In genomic region chr1:65991694-65992093, GRCh38 we compare ENCODE assay signal across 17 cellular contexts.
A peak's percentile ranks its signal among the peaks of the same experiment; 100 is the strongest.
DNase-seq lines count a peak whose midpoint lies in the region; ATAC-seq, FAIRE-seq and TF ChIP-seq lines count a peak whose summit lies in the region.
"Had no signal": no experiment of that assay in that cellular context is flagged by ENCODE, and none has a peak within 500 bp of the region (broad histone marks: within the 10 kb centered on the region; RNA-seq: fewer than 3 reads in every experiment).

No MANE protein-coding gene starts in this region.

- no peaks in the 10 kb centered on the region for H3K36me3 Mint-ChIP-seq in neural crest cell (ENCODE audit: low read depth)
- H3K36me3 Mint-ChIP-seq in mesothelial cell of epicardium, result no peaks in the 10 kb centered on the region

- TF ChIP-seq EP300 in A549 (IDR thresholded peaks at IDR 0.05) (no peak), SK-N-SH (IDR thresholded peaks at IDR 0.05; ENCODE audit: borderline replicate concordance in 1 of 2, low read depth in 1 of 2, low read length in 1 of 2) (no peak)

- H3K27ac ChIP-seq in A549, result peak overlapping the region; percentile 25 to 89; a peak in 4 of 6 replicates
- peak overlapping the region in 1 of 2 experiments; percentile 91; a peak in 2 of 4 replicates for H3K27ac ChIP-seq in SK-N-SH (ENCODE audit: low read depth in 2 of 2, low read length in 1 of 2)
- no peak overlapping the region for H3K27ac ChIP-seq in pancreas
- H3K27ac ChIP-seq: KMS-11 had no signal

- peak overlapping the region; percentile 54 for H3K27ac Mint-ChIP-seq in neural crest cell (ENCODE audit: unreplicated experiment)
- H3K27ac Mint-ChIP-seq in mesothelial cell of epicardium, result no peak overlapping the region

- DNase-seq in A549 (ENCODE audit: low read depth in 1 of 2, low spot score in 1 of 2) (no peak), SK-N-SH (no peak), globus pallidus (ENCODE audit: low spot score) (peak; percentile 71), neural crest cell (ENCODE audit: low read depth, low spot score) (no peak), mesothelial cell of epicardium (ENCODE audit: low spot score in 2 of 2, unreplicated experiment in 2 of 2) (no peak), pancreas (no peak)
- DNase-seq in activated naive CD4-positive, alpha-beta T cell treated with Interleukin-2 at 50 U/mL for 16 hours, result no peak
- DNase-seq: COR-L47; EL; H9; NCI-H1092 treated with DMSO at 0.1 percent for 48 hours; NCI-H1694; NCI-H2171; NCI-H69; NK-92 treated with Interleukin-12 subunit alpha and Interleukin-12 subunit beta, amount 100 ng/mL, for 24 hours had no signal

- H3K9me3 ChIP-seq in A549 (no peaks in the 10 kb centered on the region), SK-N-SH (no peaks in the 10 kb centered on the region), pancreas (no peaks in the 10 kb centered on the region)

- TF ChIP-seq CTCF in A549 (IDR thresholded peaks at IDR 0.05), result no peak
- no peak for TF ChIP-seq CTCF in SK-N-SH (IDR thresholded peaks at IDR 0.05)
- no peak for TF ChIP-seq CTCF in neural crest cell (conservative IDR thresholded peaks at IDR 0.05)
- no peak for TF ChIP-seq CTCF in mesothelial cell of epicardium (IDR thresholded peaks at IDR 0.05; ENCODE audit: unreplicated experiment)
- no peak for TF ChIP-seq CTCF in pancreas (IDR thresholded peaks at IDR 0.05)

- H3K4me3 ChIP-seq in A549 (peak overlapping the region; percentile 72; the same call in 1 of the 3 replicates), SK-N-SH (ENCODE audit: low read depth in 2 of 2, low read length in 1 of 2) (no peak overlapping the region), pancreas (no peak overlapping the region)

- FAIRE-seq in A549 (lab: Jason Lieb, UNC) (no peak), pancreas (lab: Jason Lieb, UNC) (no peak)

- H3K9ac ChIP-seq in SK-N-SH, result no peak overlapping the region
- H3K9ac ChIP-seq: KMS-11 had no signal

- H3K27me3 ChIP-seq in SK-N-SH (ENCODE audit: insufficient read depth), result no peaks in the 10 kb centered on the region
- H3K27me3 ChIP-seq in pancreas, result no peaks in the 10 kb centered on the region

- H3K4me2 ChIP-seq in A549 (peak overlapping the region; percentile 82), SK-N-SH (peak overlapping the region; percentile 69; the same call in 1 of the 2 replicates)
- H3K4me2 ChIP-seq: KMS-11 had no signal

- H4K20me1 ChIP-seq in SK-N-SH (ENCODE audit: insufficient read depth), result no peaks in the 10 kb centered on the region

- H3K4me1 Mint-ChIP-seq in neural crest cell (peaks cover 34% of the 10 kb centered on the region), mesothelial cell of epicardium (peaks cover 11% of the 10 kb centered on the region)
- H3K4me1 Mint-ChIP-seq: H9 had no signal

- H3K4me3 Mint-ChIP-seq in neural crest cell (peak overlapping the region; percentile 77), mesothelial cell of epicardium (no peak overlapping the region)
- H3K4me3 Mint-ChIP-seq: H9 had no signal

- peak; percentile 32 to 40; a peak in 4 of 6 replicates for ATAC-seq in A549
- no peak for ATAC-seq in HG03565 (IDR thresholded peaks at IDR 0.05; ENCODE audit: unreplicated experiment)
- ATAC-seq in pancreas, result no peak

- WGBS in A549 (ENCODE audit: missing lambda C conversion rate), result 67% methylated on average over 3 of the region's 3 CpGs
- 63% methylated on average over 3 of the region's 3 CpGs for WGBS in SK-N-SH (ENCODE audit: low lambda C conversion rate)
- WGBS in pancreas, 2 donors, result 52 to 64% methylated on average over 3 of the region's 3 CpGs

- CTCF ChIA-PET in A549 (lab: Yijun Ruan, JAX), result interaction anchor here (0.7 to 3.8 kb wide), 6 partner anchors 8 to 252 kb away, joined by 3 to 48 read pairs (median 4); no protein-coding TSS in a partner anchor
- CTCF ChIA-PET in SK-N-SH (lab: Yijun Ruan, JAX), result interaction anchor here (1.1 to 13.1 kb wide), 8 partner anchors 9 to 512 kb away, joined by 3 to 203 read pairs (median 4); no protein-coding TSS in a partner anchor

- H3K4me1 ChIP-seq in A549, result peaks cover 33% of the 10 kb centered on the region
- peaks cover 3% of the 10 kb centered on the region in 2 experiments; a peak in 3 of 4 replicates for H3K4me1 ChIP-seq in SK-N-SH (ENCODE audit: control insufficient read depth in 1 of 2, insufficient read depth in 2 of 2, low read depth in 1 of 2, low read length in 1 of 2)
- no peaks in the 10 kb centered on the region for H3K4me1 ChIP-seq in pancreas

- no peaks in the 10 kb centered on the region for H3K9me2 ChIP-seq in SK-N-SH

- no peaks in the 10 kb centered on the region for H3K9me3 Mint-ChIP-seq in neural crest cell
- no peaks in the 10 kb centered on the region for H3K9me3 Mint-ChIP-seq in mesothelial cell of epicardium
- H3K9me3 Mint-ChIP-seq: H9 had no signal

- POLR2A ChIA-PET in A549 (lab: Yijun Ruan, JAX) (interaction anchor here (1.5 kb wide), 1 partner anchor 251 kb away, joined by 6 read pairs; no protein-coding TSS in a partner anchor), SK-N-SH (lab: Yijun Ruan, JAX) (interaction anchor here (1.3 to 1.4 kb wide), 2 partner anchors 250 to 251 kb away, joined by 5 to 8 read pairs; no protein-coding TSS in a partner anchor)

- intact Hi-C loops in pancreas (cut with DNase I), result no loop called here

- no peaks in the 10 kb centered on the region for H3F3A ChIP-seq in SK-N-SH (replicated peaks; ENCODE audit: insufficient read depth)

- TF ChIP-seq RAD21 in A549 (conservative IDR thresholded peaks at IDR 0.05 in 1 of 2, IDR thresholded peaks at IDR 0.05 in 1 of 2), result no peak
- TF ChIP-seq RAD21 in SK-N-SH (IDR thresholded peaks at IDR 0.05; ENCODE audit: low read length), result no peak

- no peaks in the 10 kb centered on the region for H3K79me2 ChIP-seq in SK-N-SH (ENCODE audit: insufficient read depth)

- H2AFZ ChIP-seq in SK-N-SH (ENCODE audit: low read depth), result peak overlapping the region; percentile 72; the same call in 1 of the 2 replicates

- H3K36me3 ChIP-seq in SK-N-SH (replicated peaks in 1 of 2; ENCODE audit: control insufficient read depth in 1 of 2, insufficient read depth in 2 of 2, low read length in 1 of 2) (no peaks in the 10 kb centered on the region), pancreas (no peaks in the 10 kb centered on the region)

- H3K27me3 Mint-ChIP-seq in neural crest cell (ENCODE audit: low read depth) (no peaks in the 10 kb centered on the region), mesothelial cell of epicardium (ENCODE audit: low read depth) (peaks cover 26% of the 10 kb centered on the region)

- TF ChIP-seq POLR2A in A549 (IDR thresholded peaks at IDR 0.05; ENCODE audit: low read length), result no peak

TF ChIP-seq in A549, 52 proteins besides CTCF, POLR2A, EP300 and RAD21 (continues in another document):
- TF ChIP-seq ELK1 (IDR thresholded peaks at IDR 0.05; ENCODE audit: low read depth, low read length), result no peak
- TF ChIP-seq HOXB5 (CRISPR knock-in tag; IDR thresholded peaks at IDR 0.05), result no peak
- TF ChIP-seq EHF (CRISPR knock-in tag; IDR thresholded peaks at IDR 0.05), result no peak
- no peak for TF ChIP-seq NPAS2 (CRISPR knock-in tag; IDR thresholded peaks at IDR 0.05; ENCODE audit: borderline replicate concordance)
- TF ChIP-seq JUNB (IDR thresholded peaks at IDR 0.05), result no peak
- TF ChIP-seq FOSB (CRISPR knock-in tag; IDR thresholded peaks at IDR 0.05), result no peak
- no peak for TF ChIP-seq KDM5A (IDR thresholded peaks at IDR 0.05)
- TF ChIP-seq CHD2 (IDR thresholded peaks at IDR 0.05; ENCODE audit: low read length, partially characterized antibody), result no peak

TF ChIP-seq in SK-N-SH, 30 proteins besides CTCF, POLR2A, EP300 and RAD21 (continues in another document):
- TF ChIP-seq SIN3A (IDR thresholded peaks at IDR 0.05; ENCODE audit: borderline replicate concordance, low read depth, low read length) (no peak), FOXJ3 (CRISPR knock-in tag; IDR thresholded peaks at IDR 0.05) (no peak), MEF2A (IDR thresholded peaks at IDR 0.05; ENCODE audit: borderline replicate concordance, low read depth) (no peak), YY1 (IDR thresholded peaks at IDR 0.05; ENCODE audit: low read depth) (no peak), EZH2phosphoT487 (IDR thresholded peaks at IDR 0.05; ENCODE audit: borderline replicate concordance, low read depth) (no peak), NFIC (IDR thresholded peaks at IDR 0.05; ENCODE audit: borderline replicate concordance) (no peak), USF1 (IDR thresholded peaks at IDR 0.05; ENCODE audit: borderline replicate concordance, low read depth) (no peak), ZBTB33 (IDR thresholded peaks at IDR 0.05; ENCODE audit: borderline replicate concordance, low read depth) (no peak)

Comparison
In these comparisons a context has a peak if more than half of its experiments do, and no peak if none do; other contexts are left out.
1. ATAC-seq: peak in A549 (2 of 2); none in HG03565 (single experiment) and pancreas (0 of 4).
2. H3K27ac ChIP-seq: peak in A549 (2 of 2); none in pancreas (0 of 4).